ENCODE assay signal across 1 cellular context in the genomic region with DNA sequence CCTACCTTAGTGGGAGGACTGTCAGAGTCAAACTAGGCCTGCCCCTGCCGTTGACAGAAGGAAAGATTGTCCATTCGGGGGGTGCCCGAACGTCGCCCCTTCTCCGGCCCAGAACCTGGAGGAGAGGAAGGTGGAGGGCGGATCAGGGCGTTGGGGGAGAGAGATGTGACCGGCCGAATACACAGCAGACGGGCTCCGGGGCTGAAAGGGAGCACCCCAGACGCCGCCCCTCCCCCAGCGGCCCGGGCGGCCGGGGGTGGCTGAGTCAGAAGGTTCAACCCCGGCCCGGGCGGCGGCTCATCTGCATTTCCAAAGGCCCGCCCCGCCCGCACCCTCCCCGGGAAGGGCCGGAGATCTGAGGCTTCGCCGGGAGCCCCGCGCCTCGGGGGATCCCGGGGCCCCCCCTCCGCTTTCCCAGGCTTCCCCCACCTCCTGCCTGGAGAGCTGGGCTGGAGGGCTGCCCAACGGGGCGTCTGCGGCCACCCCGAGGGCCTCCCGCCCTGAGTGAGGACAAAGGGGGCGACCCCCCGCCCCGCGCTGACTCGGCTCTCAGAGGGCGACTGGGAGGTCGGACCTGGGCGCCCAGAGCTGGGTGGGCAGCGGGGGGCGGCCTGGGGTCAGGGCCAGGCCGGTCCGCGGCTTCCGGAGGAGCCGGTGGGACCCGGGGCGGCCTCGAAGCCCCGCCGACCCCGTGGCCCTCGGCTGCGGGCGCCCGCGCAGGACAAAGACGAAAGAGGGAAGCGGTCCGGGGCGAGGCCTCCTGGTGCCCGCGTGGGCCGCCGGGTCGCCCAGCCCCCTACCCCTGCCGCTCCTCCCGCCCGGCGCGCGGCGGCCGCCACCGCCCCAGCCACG.
TF ChIP-seq lines count a peak whose summit lies in the region.

No MANE protein-coding gene starts in this region.

TF ChIP-seq in HepG2, 621 proteins besides CTCF, POLR2A, EP300 and RAD21 (continued from another document and continues in another):
- TF ChIP-seq ZNF687 (CRISPR knock-in tag; IDR thresholded peaks at IDR 0.05) = peak; percentile 48; the same call in 1 of the 2 replicates
- no peak for TF ChIP-seq ZNF343 (CRISPR knock-in tag; IDR thresholded peaks at IDR 0.05)
- TF ChIP-seq ZNF510 (CRISPR knock-in tag; IDR thresholded peaks at IDR 0.05; ENCODE audit: low read depth) = no peak
- TF ChIP-seq MBD4 (IDR thresholded peaks at IDR 0.05; ENCODE audit: borderline replicate concordance, low read length) = no peak
- TF ChIP-seq THAP11 (CRISPR knock-in tag; IDR thresholded peaks at IDR 0.05) = peak; percentile 45
- TF ChIP-seq DR1 (CRISPR knock-in tag; IDR thresholded peaks at IDR 0.05) = peak; percentile 43; the same call in 1 of the 2 replicates
- TF ChIP-seq ISL2 (CRISPR knock-in tag; IDR thresholded peaks at IDR 0.05) = peak; percentile 46
- TF ChIP-seq, protein P1, sequence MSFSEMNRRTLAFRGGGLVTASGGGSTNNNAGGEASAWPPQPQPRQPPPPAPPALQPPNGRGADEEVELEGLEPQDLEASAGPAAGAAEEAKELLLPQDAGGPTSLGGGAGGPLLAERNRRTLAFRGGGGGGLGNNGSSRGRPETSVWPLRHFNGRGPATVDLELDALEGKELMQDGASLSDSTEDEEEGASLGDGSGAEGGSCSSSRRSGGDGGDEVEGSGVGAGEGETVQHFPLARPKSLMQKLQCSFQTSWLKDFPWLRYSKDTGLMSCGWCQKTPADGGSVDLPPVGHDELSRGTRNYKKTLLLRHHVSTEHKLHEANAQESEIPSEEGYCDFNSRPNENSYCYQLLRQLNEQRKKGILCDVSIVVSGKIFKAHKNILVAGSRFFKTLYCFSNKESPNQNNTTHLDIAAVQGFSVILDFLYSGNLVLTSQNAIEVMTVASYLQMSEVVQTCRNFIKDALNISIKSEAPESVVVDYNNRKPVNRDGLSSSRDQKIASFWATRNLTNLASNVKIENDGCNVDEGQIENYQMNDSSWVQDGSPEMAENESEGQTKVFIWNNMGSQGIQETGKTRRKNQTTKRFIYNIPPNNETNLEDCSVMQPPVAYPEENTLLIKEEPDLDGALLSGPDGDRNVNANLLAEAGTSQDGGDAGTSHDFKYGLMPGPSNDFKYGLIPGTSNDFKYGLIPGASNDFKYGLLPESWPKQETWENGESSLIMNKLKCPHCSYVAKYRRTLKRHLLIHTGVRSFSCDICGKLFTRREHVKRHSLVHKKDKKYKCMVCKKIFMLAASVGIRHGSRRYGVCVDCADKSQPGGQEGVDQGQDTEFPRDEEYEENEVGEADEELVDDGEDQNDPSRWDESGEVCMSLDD (CRISPR knock-in tag; IDR thresholded peaks at IDR 0.05; ENCODE audit: borderline replicate concordance) = peak; percentile 96
- TF ChIP-seq FOXP4 (CRISPR knock-in tag; IDR thresholded peaks at IDR 0.05) = peak; percentile 46; the same call in 1 of the 2 replicates
- peak; percentile 27; the same call in 1 of the 2 replicates for TF ChIP-seq TBX3 (IDR thresholded peaks at IDR 0.05; ENCODE audit: borderline replicate concordance)
- TF ChIP-seq MTA1 (CRISPR knock-in tag; IDR thresholded peaks at IDR 0.05; ENCODE audit: borderline replicate concordance) = peak; percentile 61; the same call in 1 of the 2 replicates
- 0 out of 2 replicates have a peak, but pooled peaks have one; percentile 36 for TF ChIP-seq AFF4 (CRISPR knock-in tag; IDR thresholded peaks at IDR 0.05)
- 0 out of 2 replicates have a peak, but pooled peaks have one; percentile 36 for TF ChIP-seq FOXJ3 (CRISPR knock-in tag; IDR thresholded peaks at IDR 0.05; ENCODE audit: borderline replicate concordance)
- no peak for TF ChIP-seq SP2 (CRISPR knock-in tag; IDR thresholded peaks at IDR 0.05)
- 0 out of 2 replicates have a peak, but pooled peaks have one; percentile 21 for TF ChIP-seq ZNF558 (CRISPR knock-in tag; IDR thresholded peaks at IDR 0.05; ENCODE audit: borderline replicate concordance)
- TF ChIP-seq NR2F1 (CRISPR knock-in tag; IDR thresholded peaks at IDR 0.05) = peak; percentile 53 to 75; a peak in 2 of 4 replicates
- no peak for TF ChIP-seq ATF7 (IDR thresholded peaks at IDR 0.05)
- TF ChIP-seq ATF7 (CRISPR knock-in tag; IDR thresholded peaks at IDR 0.05) = no peak
- no peak for TF ChIP-seq ZBTB34 (CRISPR knock-in tag; IDR thresholded peaks at IDR 0.05)
- TF ChIP-seq ZNF121 (CRISPR knock-in tag; IDR thresholded peaks at IDR 0.05) = no peak
- TF ChIP-seq ARID3A (IDR thresholded peaks at IDR 0.05; ENCODE audit: low read depth, low read length) = no peak
- peak; percentile 65; the same call in 1 of the 2 replicates for TF ChIP-seq MAF1 (CRISPR knock-in tag; IDR thresholded peaks at IDR 0.05; ENCODE audit: borderline replicate concordance)
- TF ChIP-seq ZBTB46 (CRISPR knock-in tag; IDR thresholded peaks at IDR 0.05; ENCODE audit: borderline replicate concordance) = no peak; the same call in 1 of the 2 replicates
- TF ChIP-seq HES4 (CRISPR knock-in tag; IDR thresholded peaks at IDR 0.05; ENCODE audit: borderline replicate concordance) = peak; percentile 44; the same call in 1 of the 2 replicates
- peak; percentile 61 for TF ChIP-seq HNRNPK (IDR thresholded peaks at IDR 0.05; ENCODE audit: low read depth, low read length, poor library complexity, severe bottlenecking)
- peak; percentile 43 for TF ChIP-seq YY1 (IDR thresholded peaks at IDR 0.05; ENCODE audit: insufficient read depth, insufficient replicate concordance, low read depth, low read length)
- peak; percentile 51; the same call in 1 of the 2 replicates for TF ChIP-seq NFKB2 (CRISPR knock-in tag; IDR thresholded peaks at IDR 0.05; ENCODE audit: borderline replicate concordance)
- TF ChIP-seq ESRRA (CRISPR knock-in tag; IDR thresholded peaks at IDR 0.05; ENCODE audit: low read depth) = peak; percentile 55
- TF ChIP-seq FOXK2 (IDR thresholded peaks at IDR 0.05) = no peak
- peak; percentile 89 for TF ChIP-seq FOSL2 (CRISPR knock-in tag; IDR thresholded peaks at IDR 0.05)
- 0 out of 2 replicates have a peak, but pooled peaks have one; percentile 20 for TF ChIP-seq ZNF20 (CRISPR knock-in tag; IDR thresholded peaks at IDR 0.05)
- no peak for TF ChIP-seq RFX1 (IDR thresholded peaks at IDR 0.05)
- peak; percentile 68; the same call in 1 of the 2 replicates for TF ChIP-seq ZNF546 (CRISPR knock-in tag; conservative IDR thresholded peaks at IDR 0.05)
- peak; percentile 98 for TF ChIP-seq SRSF1 (optimal IDR thresholded peaks at IDR 0.05; ENCODE audit: low read depth, low read length)
- 0 out of 2 replicates have a peak, but pooled peaks have one; percentile 44 for TF ChIP-seq FOXK1 (CRISPR knock-in tag; IDR thresholded peaks at IDR 0.05; ENCODE audit: borderline replicate concordance, low read depth)
- TF ChIP-seq ZNF703 (CRISPR knock-in tag; IDR thresholded peaks at IDR 0.05; ENCODE audit: borderline replicate concordance) = 0 out of 2 replicates have a peak, but pooled peaks have one; percentile 65
- no peak for TF ChIP-seq CBX2 (IDR thresholded peaks at IDR 0.05; ENCODE audit: low read depth, low read length)
- no peak for TF ChIP-seq CBX2 (CRISPR knock-in tag; IDR thresholded peaks at IDR 0.05; ENCODE audit: low read depth)
- TF ChIP-seq RBM39 (IDR thresholded peaks at IDR 0.05; ENCODE audit: low read depth, low read length, poor library complexity, severe bottlenecking) = peak; percentile 74
